In genomic region chr16:51146256-51146924, GRCh38 we compare ENCODE assay signal across 9 cellular contexts. TPM values are rescaled to one million over a fixed set of nuclear protein-coding genes. Genes with fewer than 3 reads are reported as not detected.
DNase-seq lines count a peak whose midpoint lies in the region; ATAC-seq and TF ChIP-seq lines count a peak whose summit lies in the region.
"Had no signal": no experiment of that assay in that cellular context is flagged by ENCODE, and none has a peak within 500 bp of the region (broad histone marks: within the 10 kb centered on the region; RNA-seq: fewer than 3 reads in every experiment).

No MANE protein-coding gene starts in this region.

- H3K9me3 ChIP-seq in breast epithelium (no peaks in the 10 kb centered on the region), MG63 (no peaks in the 10 kb centered on the region)

- peak; percentile 17 for TF ChIP-seq CTCF in MCF 10A (IDR thresholded peaks at IDR 0.05; ENCODE audit: unreplicated experiment)
- TF ChIP-seq CTCF in breast epithelium (IDR thresholded peaks at IDR 0.05): no peak
- TF ChIP-seq CTCF in brain (conservative IDR thresholded peaks at IDR 0.05): peak; percentile 43 to 61

- intact Hi-C loops in MCF 10A (cut with micrococcal nuclease) (loop anchor here (1.0 to 10.0 kb wide), 2 partner anchors 378 to 616 kb away; no protein-coding TSS in a partner anchor), breast epithelium (cut with DNase I; ENCODE audit: low total_unique reads) (no loop called here)

- H3K4me1 Mint-ChIP-seq in MCF 10A (ENCODE audit: insufficient read depth, unreplicated experiment) (peaks cover 16% of the 10 kb centered on the region), brain (peaks cover 59% of the 10 kb centered on the region)

- H3K27ac Mint-ChIP-seq in MCF 10A (ENCODE audit: low read depth, unreplicated experiment): no peak overlapping the region
- H3K27ac Mint-ChIP-seq in brain: peak overlapping the region; percentile 5 to 99 (median 83)

- no peak overlapping the region for H3K27ac ChIP-seq in breast epithelium

- POLR2A ChIA-PET in MCF 10A (lab: Yijun Ruan, JAX): interaction anchor here (1.0 kb wide), 1 partner anchor 458 kb away, joined by 3 read pairs; no protein-coding TSS in a partner anchor

- TF ChIP-seq POLR2A in breast epithelium (IDR thresholded peaks at IDR 0.05): no peak

- H3K36me3 Mint-ChIP-seq in MCF 10A (ENCODE audit: insufficient read depth, unreplicated experiment): no peaks in the 10 kb centered on the region
- peaks cover 18% of the 10 kb centered on the region for H3K36me3 Mint-ChIP-seq in brain

- CTCF ChIA-PET in MCF 10A (lab: Yijun Ruan, JAX): interaction anchor here (0.6 to 1.2 kb wide), 7 partner anchors 69 to 836 kb away, joined by 3 to 5 read pairs (median 4); no protein-coding TSS in a partner anchor

- H3K27me3 Mint-ChIP-seq in MCF 10A (ENCODE audit: insufficient read depth, unreplicated experiment) (no peaks in the 10 kb centered on the region), brain (peaks cover 36% of the 10 kb centered on the region)

- H3K4me3 ChIP-seq in breast epithelium (no peak overlapping the region), MG63 (no peak overlapping the region)

- peaks cover 0 to 25% of the 10 kb centered on the region in 2 donors for H3K27me3 ChIP-seq in breast epithelium
- H3K27me3 ChIP-seq in MG63: no peaks in the 10 kb centered on the region

- no peaks in the 10 kb centered on the region for H3K36me3 ChIP-seq in breast epithelium
- H3K36me3 ChIP-seq in MG63: no peaks in the 10 kb centered on the region

- H3K9me3 Mint-ChIP-seq in MCF 10A (ENCODE audit: unreplicated experiment): no peaks in the 10 kb centered on the region
- peaks cover 0 to 2% (median 0%) of the 10 kb centered on the region in 5 experiments for H3K9me3 Mint-ChIP-seq in brain

- ATAC-seq in GM21717 (IDR thresholded peaks at IDR 0.05; ENCODE audit: unreplicated experiment): no peak

- BruUV-seq in MCF 10A (replicated peaks; lab: Mats Ljungman, UMichigan): no TSS peak

- in situ Hi-C loops in G401 (cut with HindIII; ENCODE audit: low sequenced_read_pairs): no loop called here

- H3K4me1 ChIP-seq in breast epithelium: no peaks in the 10 kb centered on the region

- no peak for DNase-seq in MCF 10A (ENCODE audit: unreplicated experiment)
- no peak for DNase-seq in breast epithelium (ENCODE audit: low spot score in 2 of 2)
- peak; percentile 76 for DNase-seq in left kidney (ENCODE audit: low read depth, low spot score)
- DNase-seq in G401 (ENCODE audit: low spot score): no peak
- DNase-seq in NCI-H1417 treated with DMSO at 0.1 percent for 48 hours (lab: John Stamatoyannopoulos, UW): no peak
- DNase-seq in MG63: no peak
- DNase-seq: SW 1271 had no signal

- H3K4me3 Mint-ChIP-seq in MCF 10A (ENCODE audit: unreplicated experiment) (no peak overlapping the region), brain (peak overlapping the region; percentile 74 to 91 (median 83))

RNA-seq across cellular contexts. Expression of gene SALL1, which starts 4.7 kb away (rescaled TPM):
- total RNA-seq in MCF 10A (2022) (not detected in 2 replicates), breast epithelium (under 1 TPM; 0.15 to 0.33 (median 0.32) TPM)
- 21.6 TPM for polyA plus RNA-seq in brain (ENCODE audit: insufficient read depth, low read depth, low replicate concordance)
- not detected in 2 replicates for total RNA-seq in G401 (2014; rRNA removed; shearing (Covaris generic))
- total RNA-seq in MG63 (2014; rRNA removed; shearing (Covaris generic); ENCODE audit: low replicate concordance): 0.13 and 0.84 TPM in 2 replicates

Comparison
In these comparisons a context has a peak if more than half of its experiments do, and no peak if none do; other contexts are left out.
1. CTCF ChIP-seq: peak in MCF 10A (single experiment) and brain (2 of 2); none in breast epithelium (0 of 3).